1 cellular context compared by ENCODE assay signal in the genomic region with DNA sequence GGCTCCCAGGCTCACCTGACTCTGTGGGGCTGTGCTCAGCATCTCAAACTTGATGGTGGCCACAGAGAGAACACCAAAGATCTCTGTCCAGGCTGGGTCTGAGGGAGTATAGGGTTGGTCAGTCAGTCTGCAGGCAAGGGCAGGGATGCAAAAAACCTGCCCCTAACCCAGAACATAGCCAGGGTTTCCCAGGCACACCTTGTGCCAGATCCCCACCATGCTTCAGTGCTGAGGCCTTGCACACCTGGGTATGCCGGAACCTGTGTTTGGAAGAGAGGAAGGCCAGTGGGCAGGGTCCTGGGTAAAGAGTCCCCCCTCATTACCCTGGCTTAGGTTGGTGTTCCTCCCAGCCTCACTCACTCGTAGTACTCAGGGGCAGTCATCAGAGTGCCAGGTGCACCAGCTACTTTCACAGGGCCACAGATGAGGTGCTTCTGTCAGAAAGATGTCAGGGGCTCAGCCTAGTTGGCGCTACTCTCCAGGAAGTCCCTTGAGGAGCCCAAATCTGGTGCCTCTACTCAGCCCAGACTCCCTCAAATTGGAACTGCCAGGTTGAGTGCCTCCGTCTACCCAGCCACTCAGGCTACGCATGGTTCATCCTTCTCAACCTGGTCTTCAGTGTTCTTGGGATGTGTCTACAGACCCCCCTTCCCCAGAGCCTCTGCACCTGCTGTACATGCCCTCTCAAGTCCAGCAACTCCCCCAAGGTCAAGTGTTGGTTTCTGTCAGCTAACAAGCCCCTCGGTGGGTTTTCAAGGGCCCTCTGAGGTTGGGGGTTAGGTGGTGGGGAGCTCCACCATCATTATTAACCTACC.
TF ChIP-seq lines count a peak whose summit lies in the region.

No MANE protein-coding gene starts in this region.

TF ChIP-seq in K562, 482 proteins besides CTCF, POLR2A, EP300 and RAD21:
- TF ChIP-seq MTA3 (IDR thresholded peaks at IDR 0.05; ENCODE audit: borderline replicate concordance) (no peak), ZNF121 (CRISPR knock-in tag; conservative IDR thresholded peaks at IDR 0.05) (no peak), POLR2G (IDR thresholded peaks at IDR 0.05; ENCODE audit: low read depth, low read length) (peak; percentile 43; the same call in 1 of the 2 replicates)
